2 cellular contexts compared by ENCODE assay signal in genomic region chr9:123926986-123927385, GRCh38.
A peak's percentile ranks its signal among the peaks of the same experiment; 100 is the strongest.
TF ChIP-seq lines count a peak whose summit lies in the region.

No MANE protein-coding gene starts in this region.

TF ChIP-seq in HepG2, 621 proteins besides CTCF, POLR2A, EP300 and RAD21:
- TF ChIP-seq ZNF12 (CRISPR knock-in tag; IDR thresholded peaks at IDR 0.05) (no peak), KLF15 (CRISPR knock-in tag; IDR thresholded peaks at IDR 0.05; ENCODE audit: borderline replicate concordance) (no peak), ATF1 (CRISPR knock-in tag; IDR thresholded peaks at IDR 0.05) (no peak), ARID5B (CRISPR knock-in tag; IDR thresholded peaks at IDR 0.05) (no peak), PTBP1 (IDR thresholded peaks at IDR 0.05; ENCODE audit: low read depth, low read length, poor library complexity, severe bottlenecking) (no peak), FOXA1 (IDR thresholded peaks at IDR 0.05) (no peak), FOXA1 (CRISPR knock-in tag; IDR thresholded peaks at IDR 0.05) (no peak), SMYD3 (CRISPR knock-in tag; IDR thresholded peaks at IDR 0.05) (no peak), SPEN (CRISPR knock-in tag; IDR thresholded peaks at IDR 0.05; ENCODE audit: low read depth) (no peak), BHLHE40 (IDR thresholded peaks at IDR 0.05; ENCODE audit: low read length) (no peak)

TF ChIP-seq in GM12878, 131 proteins besides CTCF, POLR2A, EP300 and RAD21:
- TF ChIP-seq BHLHE40 (IDR thresholded peaks at IDR 0.05; ENCODE audit: borderline replicate concordance in 1 of 2, low read depth in 2 of 2, low read length in 1 of 2) (peak; percentile 79 to 80), NR2F1 (conservative IDR thresholded peaks at IDR 0.05) (no peak), ZBTB11 (CRISPR knock-in tag; IDR thresholded peaks at IDR 0.05) (no peak), ESRRA (IDR thresholded peaks at IDR 0.05; ENCODE audit: low read length) (no peak), MYC (IDR thresholded peaks at IDR 0.05; ENCODE audit: insufficient read depth, insufficient read length, insufficient replicate concordance, low read length, severe bottlenecking) (no peak), BMI1 (IDR thresholded peaks at IDR 0.05; ENCODE audit: borderline replicate concordance) (no peak), JUND (IDR thresholded peaks at IDR 0.05; ENCODE audit: low read depth, low read length) (no peak), RAD51 (IDR thresholded peaks at IDR 0.05) (peak; percentile 25; the same call in 1 of the 2 replicates)
